In the genomic region with DNA sequence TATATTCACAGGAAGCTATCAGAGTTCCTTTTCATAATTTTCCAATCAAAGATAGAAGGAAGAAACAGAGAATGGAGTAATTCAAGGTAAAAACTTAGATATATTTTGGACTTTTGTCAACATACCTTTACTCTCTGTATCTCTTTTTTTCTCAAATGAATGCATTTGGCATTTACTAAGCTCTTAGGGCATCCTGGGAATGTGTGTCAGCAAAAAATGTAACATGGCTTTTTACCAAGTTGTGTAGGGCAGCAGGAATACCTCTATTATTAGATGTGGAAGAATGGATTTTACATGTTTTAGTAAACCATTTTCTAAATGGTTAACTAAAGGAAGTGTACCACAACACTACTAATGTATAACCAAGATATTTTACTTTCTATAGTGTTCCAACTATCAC, we compare ENCODE assay signal across 21 cellular contexts. TPM values are rescaled to one million over a fixed set of nuclear protein-coding genes. Genes with fewer than 3 reads are reported as not detected.
"Had no signal": no experiment of that assay in that cellular context is flagged by ENCODE, and none has a peak within 500 bp of the region (broad histone marks: within the 10 kb centered on the region; RNA-seq: fewer than 3 reads in every experiment).

No MANE protein-coding gene starts in this region.

- FAIRE-seq: bronchial epithelial cell, islet of Langerhans had no signal

- H3K36me3 Mint-ChIP-seq: activated naive CD4-positive, alpha-beta T cell treated with anti-CD3 and anti-CD28 coated beads, Interleukin-2, amount 10 ng/mL, durations not matched to agents 7 days and 5 days had no signal

- H3K4me3 Mint-ChIP-seq: activated naive CD4-positive, alpha-beta T cell treated with anti-CD3 and anti-CD28 coated beads, Interleukin-2, amount 10 ng/mL, durations not matched to agents 7 days and 5 days; activated naive CD8-positive, alpha-beta T cell treated with anti-CD3 and anti-CD28 coated beads, Interleukin-2, amount 50 U/mL, for 24 hours; dendritic cell treated with granulocyte-macrophage colony-stimulating factor and Interleukin-4, amounts not matched to agents 40 ng/mL and 50 ng/mL, for 4 days had no signal

- ATAC-seq: activated naive CD8-positive, alpha-beta T cell treated with anti-CD3 and anti-CD28 coated beads, Interleukin-2, amount 50 U/mL, for 24 hours; stimulated activated naive CD8-positive, alpha-beta T cell treated with anti-CD3 and anti-CD28 coated beads, Interleukin-15, Interleukin-2, amounts not matched to agents 100 U/mL and 50 U/mL, for 24 hours had no signal

- H3K4me1 Mint-ChIP-seq: activated naive CD4-positive, alpha-beta T cell treated with anti-CD3 and anti-CD28 coated beads, Interleukin-2, amount 10 ng/mL, durations not matched to agents 7 days and 5 days had no signal

- H3K27ac Mint-ChIP-seq: activated naive CD4-positive, alpha-beta T cell treated with anti-CD3 and anti-CD28 coated beads, Interleukin-2, amount 10 ng/mL, durations not matched to agents 7 days and 5 days; activated naive CD8-positive, alpha-beta T cell treated with anti-CD3 and anti-CD28 coated beads, Interleukin-2, amount 50 U/mL, for 24 hours; dendritic cell treated with granulocyte-macrophage colony-stimulating factor and Interleukin-4, amounts not matched to agents 40 ng/mL and 50 ng/mL, for 4 days had no signal

- H3K9me3 Mint-ChIP-seq: activated naive CD4-positive, alpha-beta T cell treated with anti-CD3 and anti-CD28 coated beads, Interleukin-2, amount 10 ng/mL, durations not matched to agents 7 days and 5 days; dendritic cell treated with granulocyte-macrophage colony-stimulating factor and Interleukin-4, amounts not matched to agents 40 ng/mL and 50 ng/mL, for 4 days had no signal

- DNase-seq: activated CD4-positive, alpha-beta T cell treated with anti-CD3 and anti-CD28 coated beads for 1 hour; activated CD8-positive, alpha-beta memory T cell treated with anti-CD3 and anti-CD28 coated beads for 24 hours; activated CD8-positive, alpha-beta memory T cell treated with anti-CD3 and anti-CD28 coated beads, Interleukin-2, amount 50 U/mL, for 48 hours; activated effector memory CD4-positive, alpha-beta T cell treated with Interleukin-2 at 50 U/mL for 16 hours; activated naive CD4-positive, alpha-beta T cell treated with anti-CD3 and anti-CD28 coated beads, Interleukin-2, amount 10 ng/mL, durations not matched to agents 7 days and 5 days; activated naive CD8-positive, alpha-beta T cell treated with anti-CD3 and anti-CD28 coated beads, Interleukin-2, amount 50 U/mL, for 24 hours; activated T-cell treated with anti-CD3 and anti-CD28 coated beads, Interleukin-2, amount 50 U/mL, for 48 hours; aorta; effector CD8-positive, alpha-beta T cell; esophagus squamous epithelium; occipital lobe; posterior cingulate gyrus; retina; stimulated activated CD4-positive, alpha-beta T cell treated with anti-CD3 and anti-CD28 coated beads, Interleukin-2, amount 100 ng/mL, for 24 hours; stimulated activated naive CD8-positive, alpha-beta T cell treated with anti-CD3 and anti-CD28 coated beads, Interleukin-15, Interleukin-2, amounts not matched to agents 100 U/mL and 50 U/mL, for 24 hours; T-helper 2 cell; uterus; WERI-Rb-1 had no signal

RNA-seq across cellular contexts. Expression of a gene that starts 4.2 kb away (rescaled TPM):
- total RNA-seq: esophagus squamous epithelium had no signal
- polyA plus RNA-seq: aorta had no signal
